ENCODE assay signal across 22 cellular contexts in genomic region chr12:72448089-72448488, GRCh38.
DNase-seq lines count a peak whose midpoint lies in the region; ATAC-seq, FAIRE-seq and TF ChIP-seq lines count a peak whose summit lies in the region.
"Had no signal": no experiment of that assay in that cellular context is flagged by ENCODE, and none has a peak within 500 bp of the region (broad histone marks: within the 10 kb centered on the region; RNA-seq: fewer than 3 reads in every experiment).

No MANE protein-coding gene starts in this region.

- intact Hi-C loops in MCF 10A (cut with micrococcal nuclease): no loop called here
- intact Hi-C loops in breast epithelium (cut with DNase I; ENCODE audit: low total_unique reads): no loop called here
- intact Hi-C loops in K562 (cut with micrococcal nuclease): no loop called here

- TF ChIP-seq RAD21 in K562 (CRISPR knock-in tag; conservative IDR thresholded peaks at IDR 0.05 in 1 of 2, IDR thresholded peaks at IDR 0.05 in 1 of 2): no peak

- no peak for TF ChIP-seq CTCF in MCF 10A (IDR thresholded peaks at IDR 0.05; ENCODE audit: unreplicated experiment)
- no peak for TF ChIP-seq CTCF in breast epithelium (IDR thresholded peaks at IDR 0.05)
- no peak for TF ChIP-seq CTCF in K562 (IDR thresholded peaks at IDR 0.05 in 2 of 3, conservative IDR thresholded peaks at IDR 0.05 in 1 of 3; ENCODE audit: insufficient read depth in 2 of 3, low read depth in 1 of 3, low read length in 3 of 3)
- no peak for TF ChIP-seq CTCF in chondrocyte (IDR thresholded peaks at IDR 0.05)

- DNase-seq in MCF 10A (ENCODE audit: unreplicated experiment): peak; percentile 14
- DNase-seq in breast epithelium (ENCODE audit: low spot score in 2 of 2): no peak
- DNase-seq in K562 (ENCODE audit: extremely low read depth in 1 of 4, low spot score in 3 of 4): no peak
- DNase-seq in chondrocyte (ENCODE audit: low spot score): no peak
- DNase-seq: CD4-positive, alpha-beta memory T cell; DMS153; GDM1; GOT3; NCI-H1092 treated with DMSO at 0.1 percent for 48 hours; NCI-H146; NCI-H2029 treated with DMSO at 0.1 percent for 48 hours; NCI-H446 treated with DMSO at 0.1 percent for 48 hours; NK-92 treated with Interleukin-12 subunit alpha and Interleukin-12 subunit beta, amount 100 ng/mL, for 24 hours; SHP77 had no signal

- H3K36me3 Mint-ChIP-seq in MCF 10A (ENCODE audit: insufficient read depth, unreplicated experiment) (no peaks in the 10 kb centered on the region), chondrocyte (ENCODE audit: low read depth) (no peaks in the 10 kb centered on the region)
- H3K36me3 Mint-ChIP-seq: CD4-positive, alpha-beta memory T cell had no signal

- H3K27ac Mint-ChIP-seq in MCF 10A (ENCODE audit: low read depth, unreplicated experiment) (no peak overlapping the region), chondrocyte (ENCODE audit: unreplicated experiment) (no peak overlapping the region)
- H3K27ac Mint-ChIP-seq: CD4-positive, alpha-beta memory T cell had no signal

- no peaks in the 10 kb centered on the region for H3K9me1 ChIP-seq in K562 (ENCODE audit: control insufficient read depth, insufficient read depth, low read length)

- no peak overlapping the region for H3K4me3 Mint-ChIP-seq in MCF 10A (ENCODE audit: unreplicated experiment)
- no peak overlapping the region for H3K4me3 Mint-ChIP-seq in chondrocyte (ENCODE audit: unreplicated experiment)
- H3K4me3 Mint-ChIP-seq: CD4-positive, alpha-beta memory T cell had no signal

- no peak for ATAC-seq in K562
- ATAC-seq in HG03097 (IDR thresholded peaks at IDR 0.05; ENCODE audit: low FRiP score, unreplicated experiment): no peak
- ATAC-seq in HG02981 (IDR thresholded peaks at IDR 0.05; ENCODE audit: unreplicated experiment): no peak
- no peak for ATAC-seq in HG02571 (IDR thresholded peaks at IDR 0.05; ENCODE audit: unreplicated experiment)
- ATAC-seq: HCT116 had no signal

- H3K79me2 ChIP-seq in K562 (ENCODE audit: control insufficient read depth, insufficient read depth, low read length): no peaks in the 10 kb centered on the region

- CTCF ChIA-PET in MCF 10A (lab: Yijun Ruan, JAX) (no interaction called here), K562 (lab: Yijun Ruan, JAX; ENCODE audit: low intra/inter-chr PET ratio) (no interaction called here)

- in situ Hi-C loops in K562 (cut with MboI): no loop called here

- H3K4me3 ChIP-seq in breast epithelium: no peak overlapping the region
- H3K4me3 ChIP-seq in K562: no peak overlapping the region
- H3K4me3 ChIP-seq: BLaER1 had no signal

- H3K27me3 Mint-ChIP-seq in MCF 10A (ENCODE audit: insufficient read depth, unreplicated experiment): no peaks in the 10 kb centered on the region
- no peaks in the 10 kb centered on the region for H3K27me3 Mint-ChIP-seq in chondrocyte (ENCODE audit: low read depth)
- H3K27me3 Mint-ChIP-seq: CD4-positive, alpha-beta memory T cell had no signal

- BruUV-seq in MCF 10A (replicated peaks; lab: Mats Ljungman, UMichigan) (no TSS peak), K562 (replicated peaks; lab: Mats Ljungman, UMichigan) (no TSS peak)

- no peaks in the 10 kb centered on the region for H3K4me1 ChIP-seq in breast epithelium
- H3K4me1 ChIP-seq in K562 (replicated peaks in 1 of 2; ENCODE audit: control insufficient read depth in 2 of 2, insufficient read depth in 2 of 2, low read length in 2 of 2): no peaks in the 10 kb centered on the region
- H3K4me1 ChIP-seq: BLaER1 had no signal

- H3K9me3 ChIP-seq in breast epithelium (no peaks in the 10 kb centered on the region), K562 (replicated peaks; ENCODE audit: control insufficient read depth, insufficient read depth, low read depth, low read length) (no peaks in the 10 kb centered on the region)
- H3K9me3 ChIP-seq: BLaER1 had no signal

- WGBS in K562 (ENCODE audit: insufficient coverage, low coverage, missing lambda C conversion rate): 25% methylated on average over 1 of the region's 1 CpG

- H3K4me1 Mint-ChIP-seq in MCF 10A (ENCODE audit: insufficient read depth, unreplicated experiment) (no peaks in the 10 kb centered on the region), chondrocyte (ENCODE audit: low read depth) (no peaks in the 10 kb centered on the region)
- H3K4me1 Mint-ChIP-seq: CD4-positive, alpha-beta memory T cell had no signal

- H4K20me1 ChIP-seq in K562 (replicated peaks; ENCODE audit: control insufficient read depth, insufficient read depth, low read length): no peaks in the 10 kb centered on the region
- H4K20me1 ChIP-seq: BLaER1 had no signal

- no peaks in the 10 kb centered on the region for H3K36me3 ChIP-seq in breast epithelium
- no peaks in the 10 kb centered on the region for H3K36me3 ChIP-seq in K562 (ENCODE audit: control insufficient read depth, insufficient read depth, low read length)
- H3K36me3 ChIP-seq: BLaER1 had no signal

- H2AFZ ChIP-seq in K562 (ENCODE audit: low read depth, low read length): no peak overlapping the region

- TF ChIP-seq EP300 in K562 (IDR thresholded peaks at IDR 0.05; ENCODE audit: low read length): no peak

- TF ChIP-seq POLR2A in breast epithelium (IDR thresholded peaks at IDR 0.05) (no peak), K562 (conservative IDR thresholded peaks at IDR 0.05) (no peak)

- no peak overlapping the region for H3K27ac ChIP-seq in breast epithelium
- H3K27ac ChIP-seq in K562 (ENCODE audit: extremely low read depth, low read depth, low read length): no peak overlapping the region
- H3K27ac ChIP-seq: BLaER1, KMS-11, SK-N-MC had no signal

- POLR2A ChIA-PET in MCF 10A (lab: Yijun Ruan, JAX) (no interaction called here), K562 (lab: Yijun Ruan, JAX) (no interaction called here)

- H3K27me3 ChIP-seq in breast epithelium (no peaks in the 10 kb centered on the region), K562 (ENCODE audit: control insufficient read depth in 2 of 2, insufficient read depth in 2 of 2, low read length in 2 of 2) (no peaks in the 10 kb centered on the region)
- H3K27me3 ChIP-seq: BLaER1 had no signal

- H3K4me2 ChIP-seq in K562 (ENCODE audit: insufficient read depth, low read length): no peak overlapping the region
- H3K4me2 ChIP-seq: BLaER1, KMS-11 had no signal

- no peak for FAIRE-seq in K562 (lab: Jason Lieb, UNC)
- FAIRE-seq in islet of Langerhans (lab: Jason Lieb, UNC): peak; percentile 36

- peaks cover 18% of the 10 kb centered on the region for H3K9me3 Mint-ChIP-seq in MCF 10A (ENCODE audit: unreplicated experiment)
- H3K9me3 Mint-ChIP-seq in chondrocyte (ENCODE audit: low read depth): peaks cover 11% of the 10 kb centered on the region

- H3K9ac ChIP-seq in K562 (ENCODE audit: insufficient read depth in 1 of 2, low read depth in 2 of 2, low read length in 2 of 2): no peak overlapping the region
- H3K9ac ChIP-seq: BLaER1, KMS-11 had no signal

TF ChIP-seq in K562, 482 proteins besides CTCF, POLR2A, EP300 and RAD21:
- no peak for TF ChIP-seq NFE2 (IDR thresholded peaks at IDR 0.05; ENCODE audit: low read depth)
- TF ChIP-seq ATF7 (IDR thresholded peaks at IDR 0.05): no peak
- peak; percentile 56; the same call in 1 of the 2 replicates for TF ChIP-seq CEBPB (tag; IDR thresholded peaks at IDR 0.05)
- no peak for TF ChIP-seq RBM22 (IDR thresholded peaks at IDR 0.05; ENCODE audit: low read depth, low read length, poor library complexity, severe bottlenecking)
- TF ChIP-seq XRCC3 (IDR thresholded peaks at IDR 0.05): no peak
